8 cellular contexts compared by ENCODE assay signal in the genomic region with DNA sequence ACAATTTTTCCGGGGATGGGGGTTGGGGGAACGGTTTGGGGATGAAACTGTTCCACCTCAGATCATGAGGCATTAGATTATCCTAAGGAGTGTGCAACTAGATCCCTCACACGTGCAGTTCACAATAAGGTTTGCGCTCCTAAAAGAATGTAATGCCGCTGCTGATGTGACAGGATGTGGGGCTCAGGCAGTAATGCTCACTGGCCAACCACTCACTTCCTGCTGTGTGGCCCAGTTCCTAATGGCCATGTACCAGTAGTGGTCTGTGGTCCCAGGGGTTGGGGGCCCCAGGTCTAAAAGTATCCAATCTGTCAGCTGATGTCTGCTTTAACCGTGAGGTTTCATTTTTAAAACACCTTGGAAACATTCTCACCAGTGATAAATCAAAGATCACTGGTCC. TPM values are rescaled to one million over a fixed set of nuclear protein-coding genes. Genes with fewer than 3 reads are reported as not detected.
DNase-seq lines count a peak whose midpoint lies in the region; ATAC-seq and TF ChIP-seq lines count a peak whose summit lies in the region.

No MANE protein-coding gene starts in this region.

- CTCF ChIA-PET in PC-3 (lab: Charles Lee) = no interaction called here

- peak overlapping the region; percentile 91 for H3K9ac ChIP-seq in PC-3 (ENCODE audit: low read length)
- H3K9ac ChIP-seq in skeletal muscle satellite cell (ENCODE audit: low read depth, low read length) = no peak overlapping the region

- no peak overlapping the region for H2AFZ ChIP-seq in PC-3 (ENCODE audit: low read length)

- in situ Hi-C loops in GM13977 (cut with MboI; ENCODE audit: low pct_unique_long_range_greater_than_20kb, low sequenced_read_pairs, unreplicated experiment) = no loop called here

- peak overlapping the region; percentile 89 for H3K27ac ChIP-seq in PC-3 (ENCODE audit: low read length)
- H3K27ac ChIP-seq in effector memory CD4-positive, alpha-beta T cell (ENCODE audit: insufficient read depth, low read length, poor library complexity, severe bottlenecking) = peak overlapping the region; percentile 78

- H3K4me3 ChIP-seq in PC-3 (ENCODE audit: low read length) (peak overlapping the region; percentile 72), skeletal muscle satellite cell (ENCODE audit: low read length) (peak overlapping the region; percentile 79), foreskin fibroblast (ENCODE audit: low read depth in 1 of 2, low read length in 2 of 2) (no peak overlapping the region)
- peak overlapping the region; percentile 64 for H3K4me3 ChIP-seq in effector memory CD4-positive, alpha-beta T cell (ENCODE audit: insufficient read depth, low read depth, low read length, poor library complexity, severe bottlenecking)

- H3K4me2 ChIP-seq in PC-3 (ENCODE audit: low read length) (peak overlapping the region; percentile 93), skeletal muscle satellite cell (ENCODE audit: low read length) (peak overlapping the region; percentile 93)

- H3K4me1 ChIP-seq in PC-3 (ENCODE audit: insufficient read depth, low read length) (peaks cover 31% of the 10 kb centered on the region), skeletal muscle satellite cell (ENCODE audit: control insufficient read depth, insufficient read depth, low read length) (peaks cover 32% of the 10 kb centered on the region)
- peaks cover 41% of the 10 kb centered on the region for H3K4me1 ChIP-seq in effector memory CD4-positive, alpha-beta T cell (ENCODE audit: control insufficient read depth, insufficient read depth, low read length, poor library complexity, severe bottlenecking)

- intact Hi-C loops in PC-3 (cut with micrococcal nuclease) = loop anchor here (2.0 kb wide), 1 partner anchor 21 kb away; no protein-coding TSS in a partner anchor

- TF ChIP-seq CTCF in GM13977 (IDR thresholded peaks at IDR 0.05; ENCODE audit: extremely low read depth, insufficient read depth, missing control alignments) = no peak
- TF ChIP-seq CTCF in PC-3 (conservative IDR thresholded peaks at IDR 0.05; ENCODE audit: low read depth, low read length) = no peak
- no peak for TF ChIP-seq CTCF in foreskin fibroblast (IDR thresholded peaks at IDR 0.05; ENCODE audit: low read depth, low read length)

- H3K27me3 ChIP-seq in PC-3 (ENCODE audit: low read length) (no peaks in the 10 kb centered on the region), skeletal muscle satellite cell (ENCODE audit: control insufficient read depth, insufficient read depth, low read length) (no peaks in the 10 kb centered on the region)
- no peaks in the 10 kb centered on the region for H3K27me3 ChIP-seq in effector memory CD4-positive, alpha-beta T cell (replicated peaks; ENCODE audit: control insufficient read depth, insufficient read depth, low read length, poor library complexity, severe bottlenecking)

- H3K9me2 ChIP-seq in PC-3 (replicated peaks; ENCODE audit: low read length) = no peaks in the 10 kb centered on the region

- H3K36me3 ChIP-seq in PC-3 (ENCODE audit: low read depth, low read length) = peaks cover 11% of the 10 kb centered on the region
- H3K36me3 ChIP-seq in effector memory CD4-positive, alpha-beta T cell (ENCODE audit: control insufficient read depth, insufficient read depth, low read length) = no peaks in the 10 kb centered on the region
- peaks cover 12% of the 10 kb centered on the region for H3K36me3 ChIP-seq in skeletal muscle satellite cell (ENCODE audit: insufficient read depth, low read length)

- peaks cover 55% of the 10 kb centered on the region for H3K79me2 ChIP-seq in PC-3 (ENCODE audit: low read length)

- POLR2A ChIA-PET in PC-3 (lab: Charles Lee; ENCODE audit: unreplicated experiment) = no interaction called here

- no peaks in the 10 kb centered on the region for H3K9me3 ChIP-seq in PC-3 (ENCODE audit: low read length)
- peaks cover 6% of the 10 kb centered on the region for H3K9me3 ChIP-seq in effector memory CD4-positive, alpha-beta T cell (ENCODE audit: control insufficient read depth, low read length)
- H3K9me3 ChIP-seq in skeletal muscle satellite cell (replicated peaks; ENCODE audit: low read length) = no peaks in the 10 kb centered on the region

- ATAC-seq in PC-3 = no peak
- no peak for ATAC-seq in HG02840 (IDR thresholded peaks at IDR 0.05; ENCODE audit: low FRiP score, unreplicated experiment)

- DNase-seq in GM13977 (ENCODE audit: low spot score) = peak; percentile 24
- DNase-seq in PC-3 = peak; percentile 22
- peak in 1 of 3 donors; percentile 24 for DNase-seq in effector memory CD4-positive, alpha-beta T cell
- no peak for DNase-seq in foreskin fibroblast
- no peak for DNase-seq in SHP77 treated with DMSO at 0.1 percent for 48 hours (lab: John Stamatoyannopoulos, UW)
- no peak for DNase-seq in islet precursor cell

- H3F3A ChIP-seq in PC-3 (ENCODE audit: low read length, unreplicated experiment) = no peaks in the 10 kb centered on the region

- no peaks in the 10 kb centered on the region for H4K20me1 ChIP-seq in PC-3 (ENCODE audit: low read length)

- no TSS peak for BruUV-seq in PC-3 (replicated peaks; lab: Mats Ljungman, UMichigan)

RNA-seq across cellular contexts. Expression of gene STN1, which starts 2.2 kb away (rescaled TPM):
- total RNA-seq in PC-3 (2014; rRNA removed) = 20.0 and 33.5 TPM in 2 replicates
- total RNA-seq in skeletal muscle satellite cell (2012; rRNA removed) = 28.1 and 42.4 TPM in 2 replicates

RNA-seq across cellular contexts. Expression of gene SLK, which starts 51.1 kb away (rescaled TPM):
- total RNA-seq in PC-3 (2014; rRNA removed) = 17.3 and 20.2 TPM in 2 replicates
- 38.7 and 52.5 TPM in 2 replicates for total RNA-seq in skeletal muscle satellite cell (2012; rRNA removed)

Comparison
In these comparisons a context has a peak if more than half of its experiments do, and no peak if none do; other contexts are left out.
1. DNase-seq: peak in GM13977 (single experiment) and PC-3 (single experiment); none in foreskin fibroblast (0 of 2), SHP77 treated with DMSO at 0.1 percent for 48 hours (single experiment) and islet precursor cell (single experiment).
2. H3K4me3 ChIP-seq: peak in PC-3 (single experiment), effector memory CD4-positive, alpha-beta T cell (single experiment) and skeletal muscle satellite cell (single experiment); none in foreskin fibroblast (0 of 2).